9 cellular contexts compared by ENCODE assay signal in genomic region chr7:130695840-130696239, GRCh38. TPM values are rescaled to one million over a fixed set of nuclear protein-coding genes. Genes with fewer than 3 reads are reported as not detected.
A peak's percentile ranks its signal among the peaks of the same experiment; 100 is the strongest.
DNase-seq lines count a peak whose midpoint lies in the region; ATAC-seq lines count a peak whose summit lies in the region.
"Had no signal": no experiment of that assay in that cellular context is flagged by ENCODE, and none has a peak within 500 bp of the region (broad histone marks: within the 10 kb centered on the region; RNA-seq: fewer than 3 reads in every experiment).

No MANE protein-coding gene starts in this region.

- intact Hi-C loops in activated CD4-positive, alpha-beta T cell treated with anti-CD3 and anti-CD28 coated beads for 36 hours (cut with DNase I, micrococcal nuclease), result loop anchor here in 1 of 2 experiments (2.0 kb wide), 1 partner anchor 453 kb away; no protein-coding TSS in a partner anchor
- intact Hi-C loops in Right ventricle myocardium inferior (cut with DNase I), result no loop called here

- no peaks in the 10 kb centered on the region for H3K36me3 Mint-ChIP-seq in activated CD4-positive, alpha-beta T cell treated with anti-CD3 and anti-CD28 coated beads for 36 hours (ENCODE audit: low read depth)

- H3K9me3 Mint-ChIP-seq in activated CD4-positive, alpha-beta T cell treated with anti-CD3 and anti-CD28 coated beads for 36 hours (ENCODE audit: low read depth), result peaks cover 2% of the 10 kb centered on the region

- CTCF ChIA-PET in activated CD4-positive, alpha-beta T cell treated with anti-CD3 and anti-CD28 coated beads for 36 hours (lab: Charles Lee), result no interaction called here

- H3K27ac Mint-ChIP-seq in activated CD4-positive, alpha-beta T cell treated with anti-CD3 and anti-CD28 coated beads for 36 hours, result no peak overlapping the region

- H3K27me3 Mint-ChIP-seq in activated CD4-positive, alpha-beta T cell treated with anti-CD3 and anti-CD28 coated beads for 36 hours, result peaks cover 4% of the 10 kb centered on the region

- H3K4me3 Mint-ChIP-seq in activated CD4-positive, alpha-beta T cell treated with anti-CD3 and anti-CD28 coated beads for 36 hours, result no peak overlapping the region

- POLR2A ChIA-PET in activated CD4-positive, alpha-beta T cell treated with anti-CD3 and anti-CD28 coated beads for 36 hours (lab: Charles Lee), result no interaction called here

- DNase-seq in DMS153 (lab: John Stamatoyannopoulos, UW), result peak; percentile 1
- no peak for DNase-seq in DMS153 treated with DMSO at 0.1 percent for 48 hours (lab: John Stamatoyannopoulos, UW; ENCODE audit: unreplicated experiment)
- peak; percentile 58 for DNase-seq in NCI-H1694 treated with DMSO at 0.1 percent for 48 hours (lab: John Stamatoyannopoulos, UW)
- peak; percentile 8 for DNase-seq in cerebellum (ENCODE audit: low spot score)
- peak; percentile 32 for DNase-seq in pons (ENCODE audit: low spot score)
- no peak for DNase-seq in activated CD4-positive, alpha-beta T cell treated with anti-CD3 and anti-CD28 coated beads for 36 hours
- no peak for DNase-seq in Right ventricle myocardium inferior (ENCODE audit: missing footprints)

- no peaks in the 10 kb centered on the region for H3K4me1 Mint-ChIP-seq in activated CD4-positive, alpha-beta T cell treated with anti-CD3 and anti-CD28 coated beads for 36 hours

- ATAC-seq in activated CD4-positive, alpha-beta T cell treated with anti-CD3 and anti-CD28 coated beads for 36 hours, result no peak
- ATAC-seq in Right ventricle myocardium inferior (no peak), GM19324 (IDR thresholded peaks at IDR 0.05; ENCODE audit: low FRiP score, unreplicated experiment) (no peak)

RNA-seq across cellular contexts. Expression of gene TSGA13, which starts 9.5 kb away (rescaled TPM):
- total RNA-seq in cerebellum, result not detected
- not detected for total RNA-seq in activated CD4-positive, alpha-beta T cell treated with anti-CD3 and anti-CD28 coated beads for 36 hours
- not detected for total RNA-seq in Right ventricle myocardium inferior
- total RNA-seq: activated CD8-positive, alpha-beta memory T cell treated with anti-CD3 and anti-CD28 coated beads for 36 hours had no signal

RNA-seq across cellular contexts. Expression of gene COPG2, which starts 27.3 kb away (rescaled TPM):
- total RNA-seq in cerebellum, result 43.5 TPM
- total RNA-seq in activated CD4-positive, alpha-beta T cell treated with anti-CD3 and anti-CD28 coated beads for 36 hours, result 10 to 100 TPM; 23.5 to 25.9 TPM
- 17.9 TPM for total RNA-seq in Right ventricle myocardium inferior

RNA-seq across cellular contexts. Expression of gene KLF14, which starts 38.2 kb away (rescaled TPM):
- total RNA-seq in cerebellum (not detected), Right ventricle myocardium inferior (0.08 TPM)
- not detected for total RNA-seq in activated CD4-positive, alpha-beta T cell treated with anti-CD3 and anti-CD28 coated beads for 36 hours
- total RNA-seq: activated CD8-positive, alpha-beta memory T cell treated with anti-CD3 and anti-CD28 coated beads for 36 hours had no signal

Comparison
In these comparisons a context has a peak if more than half of its experiments do, and no peak if none do; other contexts are left out.
1. DNase-seq: peak in DMS153 (single experiment), NCI-H1694 treated with DMSO at 0.1 percent for 48 hours (single experiment), cerebellum (single experiment) and pons (single experiment); none in DMS153 treated with DMSO at 0.1 percent for 48 hours (single experiment), activated CD4-positive, alpha-beta T cell treated with anti-CD3 and anti-CD28 coated beads for 36 hours (single experiment) and Right ventricle myocardium inferior (single experiment).